ENCODE assay signal across 3 cellular contexts in genomic region chr2:131758941-131759340, GRCh38.
DNase-seq lines count a peak whose midpoint lies in the region; TF ChIP-seq lines count a peak whose summit lies in the region.
"Not testable (repeated sequence)": the region's sequence is repeated elsewhere in the genome, so short reads cannot be mapped to it uniquely, and the experiment has no call there.

No MANE protein-coding gene starts in this region.

- H3K36me3 ChIP-seq in HEK293 (ENCODE audit: control insufficient read depth in 2 of 2, insufficient read depth in 1 of 2, low read length in 2 of 2): not testable (repeated sequence)

- not testable (repeated sequence) for H3K4me1 ChIP-seq in HEK293 (ENCODE audit: control insufficient read depth, insufficient read depth, low read length)

- peak; percentile 55 for DNase-seq in activated effector memory CD4-positive, alpha-beta T cell treated with anti-CD3 and anti-CD28 coated beads, Interleukin-2, amount 50 U/mL, for 16 hours
- DNase-seq in mesenteric fat pad (ENCODE audit: low spot score): peak; percentile 80

- H3K9me3 ChIP-seq in HEK293 (ENCODE audit: control insufficient read depth, insufficient read depth, low read depth, low read length): not testable (repeated sequence)

- not testable (repeated sequence) for H3K27ac ChIP-seq in HEK293 (ENCODE audit: extremely low read depth, low read depth, low read length)

- POLR2A ChIA-PET in HEK293 (lab: Yijun Ruan, JAX): not testable (repeated sequence)

- CTCF ChIA-PET in HEK293 (lab: Yijun Ruan, JAX): not testable (repeated sequence)

- TF ChIP-seq CTCF in HEK293 (tag by site-specific recombination; IDR thresholded peaks at IDR 0.05): not testable (repeated sequence)

- H3K4me3 ChIP-seq in HEK293 (ENCODE audit: low read depth, low read length): not testable (repeated sequence)

TF ChIP-seq in HEK293, 187 proteins besides CTCF, POLR2A, EP300 and RAD21:
- TF ChIP-seq BCL11B (tag by site-specific recombination; IDR thresholded peaks at IDR 0.05; ENCODE audit: low read depth): 0 out of 2 replicates have a peak, but pooled peaks have one; percentile 13
